Comparison of ENCODE assay signal across 25 cellular contexts in genomic region chr12:54870617-54871016, GRCh38. TPM values are rescaled to one million over a fixed set of nuclear protein-coding genes. Genes with fewer than 3 reads are reported as not detected.
"Had no signal": no experiment of that assay in that cellular context is flagged by ENCODE, and none has a peak within 500 bp of the region (broad histone marks: within the 10 kb centered on the region; RNA-seq: fewer than 3 reads in every experiment).

No MANE protein-coding gene starts in this region.

- H3K4me1 ChIP-seq: lower lobe of right lung, upper lobe of left lung had no signal

- H3K27ac Mint-ChIP-seq: activated CD8-positive, alpha-beta memory T cell treated with anti-CD3 and anti-CD28 coated beads, Interleukin-2, amount 10 ng/mL, durations not matched to agents 7 days and 5 days; activated CD8-positive, alpha-beta T cell treated with anti-CD3 and anti-CD28 coated beads for 36 hours; activated naive CD8-positive, alpha-beta T cell treated with anti-CD3 and anti-CD28 coated beads, Interleukin-2, amount 50 U/mL, for 24 hours; activated T-helper 1 cell treated with anti-CD3 and anti-CD28 coated beads, Interleukin-12 subunit alpha, Interleukin-12 subunit beta, Interleukin-2, Interleukin-4 antibody, amounts not matched to agents 30 ng/mL and 10 ng/mL and 1 ng/mL, durations not matched to agents 14 hours and 24 hours and 36 hours; naive thymus-derived CD4-positive, alpha-beta T cell; stimulated activated memory B cell treated with anti-CD40 and anti-IgM and Interleukin-4, amounts not matched to agents 10 μg/mL and 1 μg/mL and 100 μg/mL, for 72 hours had no signal

- H3K4me3 ChIP-seq: cardiac muscle cell, lower lobe of right lung, upper lobe of left lung had no signal

- H3K4me1 Mint-ChIP-seq: activated CD8-positive, alpha-beta memory T cell treated with anti-CD3 and anti-CD28 coated beads, Interleukin-2, amount 10 ng/mL, durations not matched to agents 7 days and 5 days; naive thymus-derived CD4-positive, alpha-beta T cell; neural crest cell; stimulated activated memory B cell treated with anti-CD40 and anti-IgM and Interleukin-4, amounts not matched to agents 10 μg/mL and 1 μg/mL and 100 μg/mL, for 72 hours had no signal

- ATAC-seq: activated CD8-positive, alpha-beta memory T cell treated with anti-CD3 and anti-CD28 coated beads, Interleukin-2, amount 10 ng/mL, durations not matched to agents 7 days and 5 days; activated CD8-positive, alpha-beta T cell treated with anti-CD3 and anti-CD28 coated beads for 36 hours; activated naive CD8-positive, alpha-beta T cell treated with anti-CD3 and anti-CD28 coated beads, Interleukin-2, amount 50 U/mL, for 24 hours; lower lobe of right lung; naive thymus-derived CD4-positive, alpha-beta T cell; sciatic nerve; stimulated activated memory B cell treated with anti-CD40 and anti-IgM and Interleukin-4, amounts not matched to agents 10 μg/mL and 1 μg/mL and 100 μg/mL, for 72 hours had no signal

- H3K36me3 ChIP-seq: cardiac muscle cell, lower lobe of right lung, upper lobe of left lung had no signal

- DNase-seq: activated CD4-positive, alpha-beta T cell treated with anti-CD3 and anti-CD28 coated beads for 48 hours; activated CD8-positive, alpha-beta memory T cell treated with anti-CD3 and anti-CD28 coated beads, Interleukin-2, amount 10 ng/mL, durations not matched to agents 7 days and 5 days; activated CD8-positive, alpha-beta T cell treated with anti-CD3 and anti-CD28 coated beads for 36 hours; activated gamma-delta T cell; activated naive CD4-positive, alpha-beta T cell treated with anti-CD3 and anti-CD28 coated beads, Interleukin-2, amount 50 U/mL, for 16 hours; activated naive CD8-positive, alpha-beta T cell treated with anti-CD3 and anti-CD28 coated beads, Interleukin-2, amount 50 U/mL, for 24 hours; cortex of kidney; erythroblast; foreskin melanocyte; kidney; lower lobe of right lung; naive thymus-derived CD4-positive, alpha-beta T cell; occipital lobe; small intestine; upper lobe of left lung had no signal

- H3K36me3 Mint-ChIP-seq: activated CD8-positive, alpha-beta memory T cell treated with anti-CD3 and anti-CD28 coated beads, Interleukin-2, amount 10 ng/mL, durations not matched to agents 7 days and 5 days; naive thymus-derived CD4-positive, alpha-beta T cell; stimulated activated memory B cell treated with anti-CD40 and anti-IgM and Interleukin-4, amounts not matched to agents 10 μg/mL and 1 μg/mL and 100 μg/mL, for 72 hours had no signal

- H3K27me3 ChIP-seq: cardiac muscle cell, upper lobe of left lung had no signal

- H3K27ac ChIP-seq: cardiac muscle cell, lower lobe of right lung, upper lobe of left lung had no signal

- H3K4me3 Mint-ChIP-seq: activated CD8-positive, alpha-beta memory T cell treated with anti-CD3 and anti-CD28 coated beads, Interleukin-2, amount 10 ng/mL, durations not matched to agents 7 days and 5 days; activated CD8-positive, alpha-beta T cell treated with anti-CD3 and anti-CD28 coated beads for 36 hours; activated naive CD8-positive, alpha-beta T cell treated with anti-CD3 and anti-CD28 coated beads, Interleukin-2, amount 50 U/mL, for 24 hours; activated T-helper 1 cell treated with anti-CD3 and anti-CD28 coated beads, Interleukin-12 subunit alpha, Interleukin-12 subunit beta, Interleukin-2, Interleukin-4 antibody, amounts not matched to agents 30 ng/mL and 10 ng/mL and 1 ng/mL, durations not matched to agents 14 hours and 24 hours and 36 hours; naive thymus-derived CD4-positive, alpha-beta T cell; neural crest cell; stimulated activated memory B cell treated with anti-CD40 and anti-IgM and Interleukin-4, amounts not matched to agents 10 μg/mL and 1 μg/mL and 100 μg/mL, for 72 hours had no signal

- H3K9me3 Mint-ChIP-seq: activated CD8-positive, alpha-beta T cell treated with anti-CD3 and anti-CD28 coated beads for 36 hours; activated naive CD8-positive, alpha-beta T cell treated with anti-CD3 and anti-CD28 coated beads, Interleukin-2, amount 50 U/mL, for 24 hours; activated T-helper 1 cell treated with anti-CD3 and anti-CD28 coated beads, Interleukin-12 subunit alpha, Interleukin-12 subunit beta, Interleukin-2, Interleukin-4 antibody, amounts not matched to agents 30 ng/mL and 10 ng/mL and 1 ng/mL, durations not matched to agents 14 hours and 24 hours and 36 hours; naive thymus-derived CD4-positive, alpha-beta T cell; neural crest cell; stimulated activated memory B cell treated with anti-CD40 and anti-IgM and Interleukin-4, amounts not matched to agents 10 μg/mL and 1 μg/mL and 100 μg/mL, for 72 hours had no signal

- H3K9me3 ChIP-seq: lower lobe of right lung, upper lobe of left lung had no signal

RNA-seq across cellular contexts. Expression of gene MUCL1, which starts 16.3 kb away (rescaled TPM):
- total RNA-seq: activated CD8-positive, alpha-beta memory T cell treated with anti-CD3 and anti-CD28 coated beads, Interleukin-2, amount 10 ng/mL, durations not matched to agents 7 days and 5 days; activated CD8-positive, alpha-beta T cell treated with anti-CD3 and anti-CD28 coated beads for 36 hours; activated T-helper 1 cell treated with anti-CD3 and anti-CD28 coated beads, Interleukin-12 subunit alpha, Interleukin-12 subunit beta, Interleukin-2, Interleukin-4 antibody, amounts not matched to agents 30 ng/mL and 10 ng/mL and 1 ng/mL, durations not matched to agents 14 hours and 24 hours and 36 hours; cardiac muscle cell; cerebellum; kidney; left lobe of liver; lower lobe of right lung; mesenteric fat pad; naive thymus-derived CD4-positive, alpha-beta T cell; neural crest cell; occipital lobe; sciatic nerve; T-helper 2 cell treated with Interferon-gamma antibody and Interleukin-4, amounts not matched to agents 100 ng/mL and 5 ng/mL, for 36 hours; temporal lobe; upper lobe of left lung had no signal
- polyA plus RNA-seq: cardiac muscle cell; naive thymus-derived CD4-positive, alpha-beta T cell; small intestine had no signal
